In genomic region chr1:109399326-109399957, GRCh38 we compare ENCODE assay signal across 8 cellular contexts. TPM values are rescaled to one million over a fixed set of nuclear protein-coding genes. Genes with fewer than 3 reads are reported as not detected.
DNase-seq lines count a peak whose midpoint lies in the region; ATAC-seq, FAIRE-seq and TF ChIP-seq lines count a peak whose summit lies in the region.

No MANE protein-coding gene starts in this region.

- DNase-seq in AML-193 (lab: John Stamatoyannopoulos, UW) (peak; percentile 50 to 61), GM12892 (ENCODE audit: insufficient read length) (no peak), NCI-H2107 treated with DMSO at 0.1 percent for 48 hours (lab: John Stamatoyannopoulos, UW; ENCODE audit: unreplicated experiment) (peak; percentile 87), WERI-Rb-1 (peak; percentile 16), psoas muscle (no peak)

- ATAC-seq in gastroesophageal sphincter (no peak), psoas muscle (peak in 1 of 4 donors; percentile 22), GM18870 (IDR thresholded peaks at IDR 0.05; ENCODE audit: unreplicated experiment) (no peak), GM21381 (IDR thresholded peaks at IDR 0.05; ENCODE audit: unreplicated experiment) (no peak)

- no peak overlapping the region for H3K4me3 ChIP-seq in WERI-Rb-1 (ENCODE audit: low read depth, low read length)
- no peak overlapping the region for H3K4me3 ChIP-seq in gastroesophageal sphincter
- H3K4me3 ChIP-seq in psoas muscle = no peak overlapping the region

- peak; percentile 14 for FAIRE-seq in GM12892 (lab: Jason Lieb, UNC)

- 0 out of 2 replicates have a peak, but pooled peaks have one; percentile 14 for TF ChIP-seq CTCF in WERI-Rb-1 (IDR thresholded peaks at IDR 0.05; ENCODE audit: low read depth, low read length)
- peak; percentile 48 to 89 (median 76) for TF ChIP-seq CTCF in gastroesophageal sphincter (IDR thresholded peaks at IDR 0.05)
- peak; percentile 71 for TF ChIP-seq CTCF in psoas muscle (IDR thresholded peaks at IDR 0.05)

- H3K36me3 ChIP-seq in WERI-Rb-1 (peaks cover 23% of the 10 kb centered on the region), gastroesophageal sphincter (peaks cover 0 to 36% of the 10 kb centered on the region in 2 donors), psoas muscle (ENCODE audit: insufficient read depth in 1 of 2, low read depth in 1 of 2) (peaks cover 0 to 41% of the 10 kb centered on the region in 2 donors)

- no peak for TF ChIP-seq EP300 in gastroesophageal sphincter (IDR thresholded peaks at IDR 0.05)

- no peaks in the 10 kb centered on the region for H3K27me3 ChIP-seq in WERI-Rb-1 (ENCODE audit: insufficient read depth, low read depth, severe bottlenecking)
- no peaks in the 10 kb centered on the region for H3K27me3 ChIP-seq in gastroesophageal sphincter
- no peaks in the 10 kb centered on the region for H3K27me3 ChIP-seq in psoas muscle (ENCODE audit: insufficient read depth in 3 of 3, low read length in 2 of 3)

- H3K9me3 ChIP-seq in WERI-Rb-1 (ENCODE audit: severe bottlenecking) (no peaks in the 10 kb centered on the region), gastroesophageal sphincter (no peaks in the 10 kb centered on the region), psoas muscle (no peaks in the 10 kb centered on the region)

- TF ChIP-seq POLR2A in GM12892 (IDR thresholded peaks at IDR 0.05; ENCODE audit: low read depth, low read length) (no peak), gastroesophageal sphincter (IDR thresholded peaks at IDR 0.05) (no peak)

- peak overlapping the region; percentile 78 for H3K27ac ChIP-seq in WERI-Rb-1
- H3K27ac ChIP-seq in gastroesophageal sphincter = peak overlapping the region; percentile 55 to 97 (median 92)
- H3K27ac ChIP-seq in psoas muscle = no peak overlapping the region

- WGBS in gastroesophageal sphincter (ENCODE audit: low coverage in 1 of 2), 2 donors = 10 to 33% methylated on average over 2 of the region's 2 CpGs
- WGBS in psoas muscle, 3 donors = 40 to 45% (median 42%) methylated on average over 2 of the region's 2 CpGs

- H3K4me1 ChIP-seq in gastroesophageal sphincter (peaks cover 11 to 42% (median 14%) of the 10 kb centered on the region in 3 donors), psoas muscle (peaks cover 41% of the 10 kb centered on the region)

- intact Hi-C loops in psoas muscle (cut with DNase I) = loop anchor here (2.0 to 5.0 kb wide), 5 partner anchors 37 to 297 kb away; no protein-coding TSS in a partner anchor

RNA-seq across cellular contexts. Expression of gene SORT1, which starts 1.7 kb away (rescaled TPM):
- 1.3 TPM for polyA plus RNA-seq in GM12892 (2012; ENCODE audit: missing spikeins)
- total RNA-seq in gastroesophageal sphincter (100 to 1,000 TPM in 2 of 4 donors, 10 to 100 TPM in 2; 66.6 to 142 (median 105) TPM), psoas muscle (100 to 1,000 TPM; 123 to 363 (median 207) TPM)
- polyA plus RNA-seq in psoas muscle = 100 to 1,000 TPM in 1 of 3 donors, 10 to 100 TPM in 2; 15.8 to 131 (median 81.9) TPM

RNA-seq across cellular contexts. Expression of gene PSMA5, which starts 26.8 kb away (rescaled TPM):
- 130 TPM for polyA plus RNA-seq in GM12892 (2012; ENCODE audit: missing spikeins)
- 10 to 100 TPM; 28.2 to 61.5 (median 30.4) TPM for total RNA-seq in gastroesophageal sphincter
- 100 to 1,000 TPM in 1 of 4 donors, 10 to 100 TPM in 3; 58.1 to 123 (median 94.6) TPM for total RNA-seq in psoas muscle
- polyA plus RNA-seq in psoas muscle = 100 to 1,000 TPM in 2 of 3 donors, 10 to 100 TPM in 1; 90.6 to 213 (median 146) TPM

Comparison
In these comparisons a context has a peak if more than half of its experiments do, and no peak if none do; other contexts are left out.
1. DNase-seq: peak in AML-193 (2 of 2), NCI-H2107 treated with DMSO at 0.1 percent for 48 hours (single experiment) and WERI-Rb-1 (single experiment); none in GM12892 (single experiment) and psoas muscle (0 of 2).
2. CTCF ChIP-seq: peak in every context shown above with its lines; median percentile 76 in gastroesophageal sphincter; 71 in psoas muscle; 14 in WERI-Rb-1.